In genomic region chr2:98877658-98878057, GRCh38 we compare ENCODE assay signal across 5 cellular contexts. TPM values are rescaled to one million over a fixed set of nuclear protein-coding genes. Genes with fewer than 3 reads are reported as not detected.
"Had no signal": no experiment of that assay in that cellular context is flagged by ENCODE, and none has a peak within 500 bp of the region (broad histone marks: within the 10 kb centered on the region; RNA-seq: fewer than 3 reads in every experiment).

No MANE protein-coding gene starts in this region.

RNA-seq across cellular contexts. Expression of gene CRACDL, which starts 58.4 kb away (rescaled TPM):
- total RNA-seq: PC-3, RPMI7951, SJCRH30, SJSA1 had no signal
- polyA plus RNA-seq: SK-N-SH had no signal
